11 cellular contexts compared by ENCODE assay signal in genomic region chr2:230877737-230878598, GRCh38. TPM values are rescaled to one million over a fixed set of nuclear protein-coding genes. Genes with fewer than 3 reads are reported as not detected.
DNase-seq lines count a peak whose midpoint lies in the region; ATAC-seq and TF ChIP-seq lines count a peak whose summit lies in the region.
"Had no signal": no experiment of that assay in that cellular context is flagged by ENCODE, and none has a peak within 500 bp of the region (broad histone marks: within the 10 kb centered on the region; RNA-seq: fewer than 3 reads in every experiment).

No MANE protein-coding gene starts in this region.

- TF ChIP-seq CTCF in HEK293 (tag by site-specific recombination; IDR thresholded peaks at IDR 0.05) (no peak), SU-DHL-6 (IDR thresholded peaks at IDR 0.05; ENCODE audit: insufficient read depth, low read length, poor library complexity, severe bottlenecking) (no peak), body of pancreas (IDR thresholded peaks at IDR 0.05) (no peak), mammary epithelial cell (conservative IDR thresholded peaks at IDR 0.05 in 1 of 2, IDR thresholded peaks at IDR 0.05 in 1 of 2; ENCODE audit: extremely low read depth in 1 of 2, insufficient read depth in 1 of 2, low read depth in 1 of 2, low read length in 2 of 2) (no peak)

- H3K36me3 ChIP-seq in HEK293 (ENCODE audit: control insufficient read depth in 2 of 2, insufficient read depth in 1 of 2, low read length in 2 of 2): peaks cover 0 to 68% of the 10 kb centered on the region in 2 experiments; a peak in 2 of 3 replicates
- H3K36me3 ChIP-seq in SU-DHL-6 (ENCODE audit: low read length): no peaks in the 10 kb centered on the region
- peaks cover 0 to 2% of the 10 kb centered on the region in 2 donors for H3K36me3 ChIP-seq in body of pancreas (replicated peaks in 1 of 2; ENCODE audit: insufficient read depth in 1 of 2, low read depth in 2 of 2)
- no peaks in the 10 kb centered on the region for H3K36me3 ChIP-seq in mammary epithelial cell (ENCODE audit: insufficient read depth, low read length)

- H3K9ac ChIP-seq in SU-DHL-6 (ENCODE audit: low read length) (no peak overlapping the region), mammary epithelial cell (ENCODE audit: insufficient read depth, low read length) (no peak overlapping the region)

- CTCF ChIA-PET in HEK293 (lab: Yijun Ruan, JAX): interaction anchor here (0.8 to 1.3 kb wide), 2 partner anchors 13 to 24 kb away, joined by 3 to 4 read pairs; partner anchors contain the start of gene ITM2C
- CTCF ChIA-PET in mammary epithelial cell (lab: Charles Lee; ENCODE audit: low non-redundant PET): no interaction called here

- no peaks in the 10 kb centered on the region for H3F3A ChIP-seq in SU-DHL-6 (ENCODE audit: insufficient read depth)

- no peak for ATAC-seq in body of pancreas

- dilution Hi-C loops in mammary epithelial cell (cut with HindIII; ENCODE audit: low sequenced_read_pairs): loop anchor here (5.0 kb wide), 2 partner anchors 34 to 36 kb away; no protein-coding TSS in a partner anchor

- POLR2A ChIA-PET in HEK293 (lab: Yijun Ruan, JAX): interaction anchor here (1.3 kb wide), 1 partner anchor 13 kb away, joined by 4 read pairs; the partner anchor contains the start of gene ITM2C

- in situ Hi-C loops in mammary epithelial cell (cut with MboI; ENCODE audit: low sequenced_read_pairs in 2 of 2): no loop called here

- H3K27me3 ChIP-seq in SU-DHL-6 (ENCODE audit: low read length): no peaks in the 10 kb centered on the region
- H3K27me3 ChIP-seq in body of pancreas: no peaks in the 10 kb centered on the region
- H3K27me3 ChIP-seq in mammary epithelial cell (ENCODE audit: insufficient read depth, low read length): no peaks in the 10 kb centered on the region

- DNase-seq in effector CD8-positive, alpha-beta T cell (lab: John Stamatoyannopoulos, UW): peak; percentile 25
- DNase-seq in stimulated activated CD8-positive, alpha-beta memory T cell treated with anti-CD3 and anti-CD28 coated beads, Interleukin-4, amount 100 ng/mL, for 4 hours (ENCODE audit: low read depth in 2 of 2, low spot score in 1 of 2): peak; percentile 34 to 66
- DNase-seq in body of pancreas (no peak), mammary epithelial cell (no peak), superior temporal gyrus (ENCODE audit: extremely low spot score) (no peak), GOT3 (lab: John Stamatoyannopoulos, UW) (no peak)
- DNase-seq: anterior cingulate cortex, IMR-90, SHP77 had no signal

- 66 to 78% methylated on average over 18 to 20 of the region's 20 CpGs for WGBS in body of pancreas, 2 donors
- WGBS in mammary epithelial cell (ENCODE audit: low coverage, missing lambda C conversion rate): 88% methylated on average over 15 of the region's 20 CpGs

- H3K27ac ChIP-seq in HEK293 (ENCODE audit: extremely low read depth, low read depth, low read length): no peak overlapping the region
- H3K27ac ChIP-seq in SU-DHL-6 (ENCODE audit: low read depth, low read length): no peak overlapping the region
- no peak overlapping the region for H3K27ac ChIP-seq in body of pancreas
- H3K27ac ChIP-seq in mammary epithelial cell (ENCODE audit: insufficient read depth, low read depth, low read length): no peak overlapping the region

- no peak overlapping the region for H3K4me2 ChIP-seq in SU-DHL-6 (ENCODE audit: low read depth, low read length, poor library complexity, severe bottlenecking)
- H3K4me2 ChIP-seq in mammary epithelial cell (ENCODE audit: insufficient read depth, low read depth, low read length): no peak overlapping the region

- BruUV-seq in mammary epithelial cell (replicated peaks; lab: Mats Ljungman, UMichigan): no TSS peak

- no peaks in the 10 kb centered on the region for H3K9me3 ChIP-seq in HEK293 (ENCODE audit: control insufficient read depth, insufficient read depth, low read depth, low read length)
- H3K9me3 ChIP-seq in SU-DHL-6 (ENCODE audit: insufficient read depth, low read length): no peaks in the 10 kb centered on the region
- no peaks in the 10 kb centered on the region for H3K9me3 ChIP-seq in body of pancreas
- no peaks in the 10 kb centered on the region for H3K9me3 ChIP-seq in mammary epithelial cell (replicated peaks; ENCODE audit: insufficient read depth, low read length)

- TF ChIP-seq POLR2A in body of pancreas (IDR thresholded peaks at IDR 0.05): no peak

- H2AFZ ChIP-seq in SU-DHL-6 (ENCODE audit: low read depth, low read length, severe bottlenecking): peak overlapping the region; percentile 18
- no peak overlapping the region for H2AFZ ChIP-seq in mammary epithelial cell (ENCODE audit: low read depth, low read length)

- no peak overlapping the region for H3K4me3 ChIP-seq in HEK293 (ENCODE audit: low read depth, low read length)
- no peak overlapping the region for H3K4me3 ChIP-seq in SU-DHL-6 (ENCODE audit: insufficient read depth, low read length, poor library complexity, severe bottlenecking)
- no peak overlapping the region for H3K4me3 ChIP-seq in body of pancreas
- H3K4me3 ChIP-seq in mammary epithelial cell (replicated peaks in 1 of 3; ENCODE audit: insufficient read depth in 1 of 3, low read depth in 2 of 3, low read length in 3 of 3): no peak overlapping the region

- no peaks in the 10 kb centered on the region for H4K20me1 ChIP-seq in SU-DHL-6 (ENCODE audit: low read depth, low read length)
- no peaks in the 10 kb centered on the region for H4K20me1 ChIP-seq in mammary epithelial cell (ENCODE audit: insufficient read depth, low read length)

- H3K9me2 ChIP-seq in SU-DHL-6 (replicated peaks; ENCODE audit: insufficient read depth, low read length): no peaks in the 10 kb centered on the region

- H3K79me2 ChIP-seq in SU-DHL-6 (ENCODE audit: insufficient read depth, low read length): no peaks in the 10 kb centered on the region
- no peaks in the 10 kb centered on the region for H3K79me2 ChIP-seq in mammary epithelial cell (ENCODE audit: insufficient read depth, low read length)

- H3K4me1 ChIP-seq in HEK293 (ENCODE audit: control insufficient read depth, insufficient read depth, low read length) (no peaks in the 10 kb centered on the region), body of pancreas (no peaks in the 10 kb centered on the region), mammary epithelial cell (ENCODE audit: insufficient read depth, low read length) (no peaks in the 10 kb centered on the region)

- intact Hi-C loops in body of pancreas (cut with DNase I) (no loop called here), mammary epithelial cell (cut with micrococcal nuclease) (no loop called here)

TF ChIP-seq in HEK293, 187 proteins besides CTCF, POLR2A, EP300 and RAD21:
- peak; percentile 37 for TF ChIP-seq GLIS1 (tag by site-specific recombination; IDR thresholded peaks at IDR 0.05)
- TF ChIP-seq ZIC2 (tag by site-specific recombination; IDR thresholded peaks at IDR 0.05): 0 out of 2 replicates have a peak, but pooled peaks have one; percentile 27
- TF ChIP-seq ZFHX2 (tag by site-specific recombination; conservative IDR thresholded peaks at IDR 0.05): no peak
TF ChIP-seq in HEK293: peak in this region for 2.

RNA-seq across cellular contexts. Expression of gene ITM2C, which starts 13.2 kb away (rescaled TPM):
- total RNA-seq in body of pancreas: 10 to 100 TPM; 32.9 to 43.8 TPM
- 10 to 100 TPM; 24.8 to 47.1 TPM for total RNA-seq in mammary epithelial cell
- polyA plus RNA-seq in mammary epithelial cell: 66.2 TPM
- polyA minus RNA-seq in mammary epithelial cell: 77.9 TPM

RNA-seq across cellular contexts. Expression of gene GPR55, which starts 47.1 kb away (rescaled TPM):
- total RNA-seq in body of pancreas (not detected), mammary epithelial cell (not detected)
- not detected for polyA plus RNA-seq in mammary epithelial cell
- not detected for polyA minus RNA-seq in mammary epithelial cell
- total RNA-seq: IMR-90 had no signal

Comparison
In these comparisons a context has a peak if more than half of its experiments do, and no peak if none do; other contexts are left out.
1. DNase-seq: peak in effector CD8-positive, alpha-beta T cell (single experiment) and stimulated activated CD8-positive, alpha-beta memory T cell treated with anti-CD3 and anti-CD28 coated beads, Interleukin-4, amount 100 ng/mL, for 4 hours (2 of 2); none in body of pancreas (0 of 4), mammary epithelial cell (single experiment), superior temporal gyrus (single experiment) and GOT3 (single experiment).